24 cellular contexts compared by ENCODE assay signal in genomic region chr1:153818876-153819275, GRCh38.
"Had no signal": no experiment of that assay in that cellular context is flagged by ENCODE, and none has a peak within 500 bp of the region (broad histone marks: within the 10 kb centered on the region; RNA-seq: fewer than 3 reads in every experiment).

No MANE protein-coding gene starts in this region.

- DNase-seq: activated CD4-positive, alpha-beta T cell treated with anti-CD3 and anti-CD28 coated beads for 1 hour; activated CD4-positive, alpha-beta T cell treated with anti-CD3 and anti-CD28 coated beads, Interleukin-2, amount 50 U/mL, for 48 hours; activated CD8-positive, alpha-beta memory T cell treated with anti-CD3 and anti-CD28 coated beads, Interleukin-2, amount 10 ng/mL, durations not matched to agents 7 days and 5 days; activated effector memory CD4-positive, alpha-beta T cell treated with anti-CD3 and anti-CD28 coated beads, Interleukin-2, amount 50 U/mL, for 16 hours; amygdala; central memory CD4-positive, alpha-beta T cell; colonic mucosa; foreskin melanocyte; glutamatergic neuron; hippocampal formation; islet precursor cell; left colon; lower lobe of right lung; natural killer cell; stimulated activated CD4-positive, alpha-beta T cell treated with anti-CD3 and anti-CD28 coated beads, Interleukin-4, amount 100 ng/mL, for 1 hour; T-helper 9 cell; upper lobe of left lung had no signal

- H3K4me3 Mint-ChIP-seq: activated CD8-positive, alpha-beta memory T cell treated with anti-CD3 and anti-CD28 coated beads, Interleukin-2, amount 10 ng/mL, durations not matched to agents 7 days and 5 days; natural killer cell had no signal

- H3K4me1 ChIP-seq: colonic mucosa, parathyroid adenoma had no signal

- H3K4me3 ChIP-seq: colonic mucosa, lower lobe of right lung, smooth muscle cell, thoracic aorta, upper lobe of left lung had no signal

- H3K27ac ChIP-seq: colonic mucosa, lower lobe of right lung, neutrophil, parathyroid adenoma, thoracic aorta, upper lobe of left lung, VCaP had no signal

- H3K9me3 ChIP-seq: colonic mucosa, lower lobe of right lung, neutrophil, thoracic aorta, upper lobe of left lung had no signal

- H3K4me1 Mint-ChIP-seq: activated CD8-positive, alpha-beta memory T cell treated with anti-CD3 and anti-CD28 coated beads, Interleukin-2, amount 10 ng/mL, durations not matched to agents 7 days and 5 days; natural killer cell had no signal

- H3K9me3 Mint-ChIP-seq: activated naive CD4-positive, alpha-beta T cell treated with anti-CD3 and anti-CD28 coated beads, Interleukin-2, amount 50 U/mL, for 72 hours; natural killer cell had no signal

- H3K27me3 ChIP-seq: colonic mucosa, neutrophil, upper lobe of left lung had no signal

- H3K27ac Mint-ChIP-seq: activated CD8-positive, alpha-beta memory T cell treated with anti-CD3 and anti-CD28 coated beads, Interleukin-2, amount 10 ng/mL, durations not matched to agents 7 days and 5 days; natural killer cell had no signal

- ATAC-seq: activated CD8-positive, alpha-beta memory T cell treated with anti-CD3 and anti-CD28 coated beads, Interleukin-2, amount 10 ng/mL, durations not matched to agents 7 days and 5 days; activated naive CD4-positive, alpha-beta T cell treated with anti-CD3 and anti-CD28 coated beads, Interleukin-2, amount 50 U/mL, for 72 hours; left colon; lower lobe of right lung; natural killer cell; sciatic nerve had no signal

- H3K27me3 Mint-ChIP-seq: activated CD8-positive, alpha-beta memory T cell treated with anti-CD3 and anti-CD28 coated beads, Interleukin-2, amount 10 ng/mL, durations not matched to agents 7 days and 5 days had no signal
